Comparison of ENCODE assay signal across 16 cellular contexts in the genomic region with DNA sequence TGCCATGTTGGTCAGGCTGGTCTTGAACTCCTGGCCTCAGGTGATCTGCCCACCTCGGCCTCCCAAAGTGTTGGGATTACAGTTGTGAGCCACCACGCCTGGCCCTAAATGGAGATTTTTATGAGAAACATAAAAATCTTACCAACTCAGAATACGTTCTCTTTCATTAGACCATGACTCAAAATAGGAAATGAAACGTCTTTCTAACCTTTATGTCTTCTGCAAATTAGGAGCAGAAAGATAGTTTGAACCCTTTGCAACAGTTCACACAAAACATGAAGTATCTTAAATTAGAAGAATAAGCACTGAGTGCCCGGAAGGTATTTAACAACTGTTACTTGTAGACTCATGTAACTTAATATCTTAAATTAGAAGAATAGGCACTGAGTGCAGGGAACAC.
DNase-seq lines count a peak whose midpoint lies in the region; ATAC-seq, FAIRE-seq and TF ChIP-seq lines count a peak whose summit lies in the region.
"Had no signal": no experiment of that assay in that cellular context is flagged by ENCODE, and none has a peak within 500 bp of the region (broad histone marks: within the 10 kb centered on the region; RNA-seq: fewer than 3 reads in every experiment).

No MANE protein-coding gene starts in this region.

- peak; percentile 50 for ATAC-seq in GM21390 (IDR thresholded peaks at IDR 0.05; ENCODE audit: unreplicated experiment)
- ATAC-seq in HG03520 (IDR thresholded peaks at IDR 0.05; ENCODE audit: unreplicated experiment): no peak

- DNase-seq in CD1c-positive myeloid dendritic cell (ENCODE audit: extremely low spot score) (peak; percentile 16), GM18507 (ENCODE audit: extremely low spot score, insufficient read length, low read depth) (no peak), activated gamma-delta T cell treated with Interleukin-2 at 50 U/mL for 16 hours (no peak), NCI-H2227 (lab: John Stamatoyannopoulos, UW; ENCODE audit: unreplicated experiment) (no peak), hippocampal formation (lab: John Stamatoyannopoulos, UW) (no peak)
- DNase-seq: Caco-2, H9, NCI-H1436, NCI-H2029 treated with DMSO at 0.1 percent for 48 hours, NCI-H510A treated with DMSO at 0.1 percent for 48 hours, SIG-M5 had no signal

- H3K4me3 ChIP-seq in OCI-LY3 (ENCODE audit: low read length): no peak overlapping the region

- H4K20me1 ChIP-seq in OCI-LY3 (ENCODE audit: insufficient read depth, low read length): no peaks in the 10 kb centered on the region

- peak; percentile 21 for FAIRE-seq in GM18507 (lab: Jason Lieb, UNC)

- peaks cover 23% of the 10 kb centered on the region for H3K4me1 ChIP-seq in OCI-LY3 (ENCODE audit: low read length)
- H3K4me1 ChIP-seq: Caco-2 had no signal

- H3K9ac ChIP-seq in OCI-LY3 (ENCODE audit: low read length): no peak overlapping the region
- H3K9ac ChIP-seq: KMS-11 had no signal

- H3K4me2 ChIP-seq in OCI-LY3 (ENCODE audit: low read length): peak overlapping the region; percentile 40
- H3K4me2 ChIP-seq: KMS-11 had no signal

- peaks cover 9% of the 10 kb centered on the region for H3K36me3 ChIP-seq in OCI-LY3 (replicated peaks; ENCODE audit: low read depth, low read length)

- H3K9me3 ChIP-seq in OCI-LY3 (ENCODE audit: insufficient read depth, low read length): no peaks in the 10 kb centered on the region
- H3K9me3 ChIP-seq: Caco-2 had no signal

- no peak overlapping the region for H2AFZ ChIP-seq in OCI-LY3 (ENCODE audit: low read depth, low read length)

- no peaks in the 10 kb centered on the region for H3K27me3 ChIP-seq in OCI-LY3 (ENCODE audit: low read depth, low read length)

- H3K79me2 ChIP-seq in OCI-LY3 (ENCODE audit: low read length): no peaks in the 10 kb centered on the region

- TF ChIP-seq CTCF in OCI-LY3 (IDR thresholded peaks at IDR 0.05; ENCODE audit: low read depth, low read length): no peak

- H3K27ac ChIP-seq in OCI-LY3 (ENCODE audit: low read length): no peak overlapping the region
- H3K27ac ChIP-seq: C4-2B, KMS-11 had no signal
